In the genomic region with DNA sequence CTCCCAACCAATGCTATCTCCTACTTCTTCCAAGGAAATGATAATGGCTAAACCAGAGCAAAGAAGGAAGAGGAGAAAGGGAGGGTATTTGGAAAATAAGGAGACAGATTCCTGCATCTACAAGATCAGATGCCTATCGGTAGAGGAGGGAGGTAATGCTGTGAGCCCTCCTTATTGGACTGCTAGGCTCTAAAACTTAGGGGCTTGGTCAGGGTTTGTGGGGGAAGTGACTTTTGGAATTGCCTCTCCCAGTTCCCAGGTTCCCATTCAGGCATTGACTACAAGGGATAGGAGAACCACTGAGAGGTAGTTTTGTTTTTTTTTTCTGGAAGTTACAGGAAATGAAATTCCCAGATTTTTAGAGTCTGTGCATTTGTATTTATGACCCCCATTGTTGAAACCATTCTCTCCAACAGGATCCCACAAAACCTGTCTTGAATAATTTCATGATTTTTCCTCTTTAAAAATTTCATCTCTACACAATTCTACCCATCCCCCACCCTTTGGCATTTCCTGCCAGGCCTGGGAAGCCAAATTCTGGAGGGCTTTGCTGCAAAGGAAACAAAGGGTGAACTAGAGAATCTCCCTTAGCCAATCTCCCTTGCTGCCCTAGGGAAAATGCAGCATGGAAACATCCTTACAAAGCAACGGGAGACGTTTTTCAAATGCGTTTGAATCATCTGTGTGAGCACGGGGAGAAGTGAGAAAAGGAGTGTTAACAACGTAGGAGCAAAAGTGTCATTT, we compare ENCODE assay signal across 14 cellular contexts.
A peak's percentile ranks its signal among the peaks of the same experiment; 100 is the strongest.
DNase-seq lines count a peak whose midpoint lies in the region; ATAC-seq, FAIRE-seq and TF ChIP-seq lines count a peak whose summit lies in the region.
"Had no signal": no experiment of that assay in that cellular context is flagged by ENCODE, and none has a peak within 500 bp of the region (broad histone marks: within the 10 kb centered on the region; RNA-seq: fewer than 3 reads in every experiment).

No MANE protein-coding gene starts in this region.

- peak overlapping the region; percentile 98 for H3K27ac Mint-ChIP-seq in WTC11
- H3K27ac Mint-ChIP-seq in activated naive CD8-positive, alpha-beta T cell treated with anti-CD3 and anti-CD28 coated beads, Interleukin-2, amount 50 U/mL, for 24 hours = no peak overlapping the region
- no peak overlapping the region for H3K27ac Mint-ChIP-seq in CD8-positive, alpha-beta T cell
- H3K27ac Mint-ChIP-seq: activated T-helper 2 cell treated with anti-CD3 and anti-CD28 coated beads, Interferon-gamma antibody, Interleukin-2, Interleukin-4, amounts not matched to agents 10 μg/mL and 5 μg/mL and 100 μg/mL, durations not matched to agents 14 hours and 24 hours and 36 hours had no signal

- H3K9me3 ChIP-seq in CD8-positive, alpha-beta T cell (ENCODE audit: low read length) = no peaks in the 10 kb centered on the region

- H3K4me1 ChIP-seq in CD8-positive, alpha-beta T cell (ENCODE audit: insufficient read depth, low read length) = no peaks in the 10 kb centered on the region

- no peak for TF ChIP-seq POLR2A in GM12891 (IDR thresholded peaks at IDR 0.05; ENCODE audit: low read depth, low read length)

- POLR2A ChIA-PET in WTC11 (lab: Charles Lee) = interaction anchor here (0.6 kb wide), 1 partner anchor 215 kb away, joined by 4 read pairs; no protein-coding TSS in a partner anchor
- POLR2A ChIA-PET in CD8-positive, alpha-beta T cell (lab: Charles Lee) = no interaction called here

- intact Hi-C loops in CD8-positive, alpha-beta T cell (cut with DNase I, micrococcal nuclease) = loop anchor here (5.0 kb wide), 2 partner anchors 282 to 637 kb away; partner anchors contain the start of gene EPAS1 (in 1 of the 2)

- peak overlapping the region; percentile 22 for H3K4me3 Mint-ChIP-seq in WTC11
- no peak overlapping the region for H3K4me3 Mint-ChIP-seq in activated naive CD8-positive, alpha-beta T cell treated with anti-CD3 and anti-CD28 coated beads, Interleukin-2, amount 50 U/mL, for 24 hours
- no peak overlapping the region for H3K4me3 Mint-ChIP-seq in CD8-positive, alpha-beta T cell
- H3K4me3 Mint-ChIP-seq: IgD-negative memory B cell had no signal

- no peak overlapping the region for H3K4me3 ChIP-seq in H7 (ENCODE audit: insufficient read depth, low read depth, low read length)
- H3K4me3 ChIP-seq in retinal pigment epithelial cell (ENCODE audit: low read length) = no peak overlapping the region
- H3K4me3 ChIP-seq in CD8-positive, alpha-beta T cell (ENCODE audit: low read depth, low read length) = no peak overlapping the region

- peak; percentile 53 for DNase-seq in H7
- peak; percentile 27 for DNase-seq in WTC11 (ENCODE audit: low spot score)
- DNase-seq in hepatic stellate cell (ENCODE audit: low spot score) = peak; percentile 49
- peak; percentile 31 for DNase-seq in retinal pigment epithelial cell (ENCODE audit: low read depth)
- no peak for DNase-seq in GM12891 (ENCODE audit: insufficient read length, low spot score)
- no peak for DNase-seq in activated naive CD8-positive, alpha-beta T cell treated with anti-CD3 and anti-CD28 coated beads, Interleukin-2, amount 50 U/mL, for 24 hours
- DNase-seq in DMS153 (lab: John Stamatoyannopoulos, UW) = no peak
- no peak for DNase-seq in CD8-positive, alpha-beta T cell
- DNase-seq: cortex of kidney, NCI-H2029 had no signal

- H3K36me3 Mint-ChIP-seq in WTC11 = 0 out of 2 replicates have a peak, but pooled peaks cover 3% of the 10 kb centered on the region
- peaks cover 12% of the 10 kb centered on the region for H3K36me3 Mint-ChIP-seq in activated naive CD8-positive, alpha-beta T cell treated with anti-CD3 and anti-CD28 coated beads, Interleukin-2, amount 50 U/mL, for 24 hours (ENCODE audit: low read depth)
- H3K36me3 Mint-ChIP-seq in CD8-positive, alpha-beta T cell = peaks cover 39% of the 10 kb centered on the region

- H3K27ac ChIP-seq in CD8-positive, alpha-beta T cell (ENCODE audit: low read depth, low read length) = no peak overlapping the region

- TF ChIP-seq CTCF in WTC11 (IDR thresholded peaks at IDR 0.05) (no peak), retinal pigment epithelial cell (conservative IDR thresholded peaks at IDR 0.05; ENCODE audit: low read depth, low read length) (no peak)
- TF ChIP-seq CTCF in CD8-positive, alpha-beta T cell (IDR thresholded peaks at IDR 0.05) = no peak

- no peaks in the 10 kb centered on the region for H3K27me3 Mint-ChIP-seq in WTC11 (ENCODE audit: low read depth)
- no peaks in the 10 kb centered on the region for H3K27me3 Mint-ChIP-seq in activated naive CD8-positive, alpha-beta T cell treated with anti-CD3 and anti-CD28 coated beads, Interleukin-2, amount 50 U/mL, for 24 hours
- H3K27me3 Mint-ChIP-seq in CD8-positive, alpha-beta T cell (ENCODE audit: low read depth) = no peaks in the 10 kb centered on the region
- H3K27me3 Mint-ChIP-seq: IgD-negative memory B cell had no signal

- CTCF ChIA-PET in WTC11 (lab: Charles Lee) = interaction anchor here (1.4 kb wide), 1 partner anchor 47 kb away, joined by 6 read pairs; no protein-coding TSS in a partner anchor
- CTCF ChIA-PET in CD8-positive, alpha-beta T cell (lab: Charles Lee) = no interaction called here

- FAIRE-seq in GM12891 (lab: Jason Lieb, UNC) = no peak
- FAIRE-seq: RCC 7860 had no signal

- H3K36me3 ChIP-seq in H7 (replicated peaks; ENCODE audit: control insufficient read depth, insufficient read depth, low read length) = no peaks in the 10 kb centered on the region
- no peaks in the 10 kb centered on the region for H3K36me3 ChIP-seq in CD8-positive, alpha-beta T cell (ENCODE audit: insufficient read depth, low read length)

- no peaks in the 10 kb centered on the region for H3K9me3 Mint-ChIP-seq in WTC11
- no peaks in the 10 kb centered on the region for H3K9me3 Mint-ChIP-seq in activated naive CD8-positive, alpha-beta T cell treated with anti-CD3 and anti-CD28 coated beads, Interleukin-2, amount 50 U/mL, for 24 hours
- H3K9me3 Mint-ChIP-seq in CD8-positive, alpha-beta T cell = no peaks in the 10 kb centered on the region
- H3K9me3 Mint-ChIP-seq: activated T-helper 2 cell treated with anti-CD3 and anti-CD28 coated beads, Interferon-gamma antibody, Interleukin-2, Interleukin-4, amounts not matched to agents 10 μg/mL and 5 μg/mL and 100 μg/mL, durations not matched to agents 14 hours and 24 hours and 36 hours; IgD-negative memory B cell had no signal

- H3K27me3 ChIP-seq in H7 (ENCODE audit: control insufficient read depth, insufficient read depth, low read length) = no peaks in the 10 kb centered on the region
- no peaks in the 10 kb centered on the region for H3K27me3 ChIP-seq in CD8-positive, alpha-beta T cell (ENCODE audit: insufficient read depth, low read length)

- H3K4me1 Mint-ChIP-seq in WTC11 = peaks cover 39% of the 10 kb centered on the region
- H3K4me1 Mint-ChIP-seq in activated naive CD8-positive, alpha-beta T cell treated with anti-CD3 and anti-CD28 coated beads, Interleukin-2, amount 50 U/mL, for 24 hours = peaks cover 2% of the 10 kb centered on the region
- H3K4me1 Mint-ChIP-seq in CD8-positive, alpha-beta T cell (ENCODE audit: low read depth) = no peaks in the 10 kb centered on the region
- H3K4me1 Mint-ChIP-seq: IgD-negative memory B cell had no signal

- ATAC-seq in WTC11 = peak; percentile 84
- no peak for ATAC-seq in activated naive CD8-positive, alpha-beta T cell treated with anti-CD3 and anti-CD28 coated beads, Interleukin-2, amount 50 U/mL, for 24 hours
- ATAC-seq in CD8-positive, alpha-beta T cell = no peak
- ATAC-seq: sciatic nerve had no signal

TF ChIP-seq in WTC11, 78 proteins besides CTCF, POLR2A, EP300 and RAD21 (continues in another document):
- TF ChIP-seq, protein P1, sequence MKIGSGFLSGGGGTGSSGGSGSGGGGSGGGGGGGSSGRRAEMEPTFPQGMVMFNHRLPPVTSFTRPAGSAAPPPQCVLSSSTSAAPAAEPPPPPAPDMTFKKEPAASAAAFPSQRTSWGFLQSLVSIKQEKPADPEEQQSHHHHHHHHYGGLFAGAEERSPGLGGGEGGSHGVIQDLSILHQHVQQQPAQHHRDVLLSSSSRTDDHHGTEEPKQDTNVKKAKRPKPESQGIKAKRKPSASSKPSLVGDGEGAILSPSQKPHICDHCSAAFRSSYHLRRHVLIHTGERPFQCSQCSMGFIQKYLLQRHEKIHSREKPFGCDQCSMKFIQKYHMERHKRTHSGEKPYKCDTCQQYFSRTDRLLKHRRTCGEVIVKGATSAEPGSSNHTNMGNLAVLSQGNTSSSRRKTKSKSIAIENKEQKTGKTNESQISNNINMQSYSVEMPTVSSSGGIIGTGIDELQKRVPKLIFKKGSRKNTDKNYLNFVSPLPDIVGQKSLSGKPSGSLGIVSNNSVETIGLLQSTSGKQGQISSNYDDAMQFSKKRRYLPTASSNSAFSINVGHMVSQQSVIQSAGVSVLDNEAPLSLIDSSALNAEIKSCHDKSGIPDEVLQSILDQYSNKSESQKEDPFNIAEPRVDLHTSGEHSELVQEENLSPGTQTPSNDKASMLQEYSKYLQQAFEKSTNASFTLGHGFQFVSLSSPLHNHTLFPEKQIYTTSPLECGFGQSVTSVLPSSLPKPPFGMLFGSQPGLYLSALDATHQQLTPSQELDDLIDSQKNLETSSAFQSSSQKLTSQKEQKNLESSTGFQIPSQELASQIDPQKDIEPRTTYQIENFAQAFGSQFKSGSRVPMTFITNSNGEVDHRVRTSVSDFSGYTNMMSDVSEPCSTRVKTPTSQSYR (CRISPR knock-in tag; IDR thresholded peaks at IDR 0.05) = 0 out of 2 replicates have a peak, but pooled peaks have one; percentile 52
- TF ChIP-seq MYBL2 (CRISPR knock-in tag; IDR thresholded peaks at IDR 0.05) = 0 out of 2 replicates have a peak, but pooled peaks have one; percentile 47

TF ChIP-seq in GM12891, 5 proteins besides CTCF, POLR2A, EP300 and RAD21:
- TF ChIP-seq SPI1 (IDR thresholded peaks at IDR 0.05; ENCODE audit: low read depth, low read length) (no peak), PAX5 (IDR thresholded peaks at IDR 0.05; ENCODE audit: insufficient read depth, low read length, severe bottlenecking) (no peak), TAF1 (IDR thresholded peaks at IDR 0.05; ENCODE audit: low read depth, low read length) (no peak), POU2F2 (IDR thresholded peaks at IDR 0.05; ENCODE audit: low read depth, low read length) (no peak), POLR2AphosphoS5 (IDR thresholded peaks at IDR 0.05; ENCODE audit: low read depth, low read length) (no peak)

Comparison
In these comparisons a context has a peak if more than half of its experiments do, and no peak if none do; other contexts are left out.
1. DNase-seq: peak in H7 (single experiment), WTC11 (single experiment), hepatic stellate cell (single experiment) and retinal pigment epithelial cell (single experiment); none in GM12891 (single experiment), activated naive CD8-positive, alpha-beta T cell treated with anti-CD3 and anti-CD28 coated beads, Interleukin-2, amount 50 U/mL, for 24 hours (single experiment), DMS153 (single experiment) and CD8-positive, alpha-beta T cell (0 of 7).